ENCODE assay signal across 36 cellular contexts in the genomic region with DNA sequence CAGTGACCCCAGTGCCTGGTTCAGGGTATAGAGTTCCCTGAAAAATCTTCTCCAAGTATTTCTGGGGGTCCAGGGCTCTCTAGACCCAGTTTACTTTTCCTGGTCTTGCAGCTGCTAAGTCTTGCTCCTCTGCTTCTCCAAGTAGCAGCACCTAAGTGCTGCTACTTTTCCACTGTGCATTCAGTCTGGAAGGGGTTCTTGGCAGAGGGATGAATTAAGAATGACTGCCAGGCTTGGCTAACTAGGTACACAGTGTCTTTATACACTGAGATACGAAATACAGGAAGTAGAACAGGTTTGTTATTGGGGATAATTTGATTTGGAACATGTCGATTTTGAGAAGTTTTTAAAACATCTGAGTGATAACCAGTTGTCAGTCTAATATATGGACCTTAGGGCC. TPM values are rescaled to one million over a fixed set of nuclear protein-coding genes. Genes with fewer than 3 reads are reported as not detected.
"Had no signal": no experiment of that assay in that cellular context is flagged by ENCODE, and none has a peak within 500 bp of the region (broad histone marks: within the 10 kb centered on the region; RNA-seq: fewer than 3 reads in every experiment).

No MANE protein-coding gene starts in this region.

- H3K27ac ChIP-seq: Peyer's patch had no signal

- H3K36me3 Mint-ChIP-seq: activated naive CD4-positive, alpha-beta T cell treated with anti-CD3 and anti-CD28 coated beads, Interleukin-2, amount 10 ng/mL, durations not matched to agents 7 days and 5 days; activated naive CD8-positive, alpha-beta T cell; brain; IgD-negative memory B cell; WTC11 had no signal

- DNase-seq: activated CD4-positive, alpha-beta memory T cell treated with anti-CD3 and anti-CD28 coated beads for 36 hours; activated CD4-positive, alpha-beta T cell treated with anti-CD3 and anti-CD28 coated beads for 36 hours; activated CD4-positive, alpha-beta T cell treated with anti-CD3 and anti-CD28 coated beads, Interleukin-2, amount 50 U/mL, for 1 hour; activated CD8-positive, alpha-beta memory T cell treated with anti-CD3 and anti-CD28 coated beads, Interleukin-2, amount 50 U/mL, for 4 hours; activated gamma-delta T cell treated with Interleukin-2 at 50 U/mL for 16 hours; activated naive CD4-positive, alpha-beta T cell treated with anti-CD3 and anti-CD28 coated beads, Interleukin-2, amount 10 ng/mL, durations not matched to agents 7 days and 5 days; activated naive CD8-positive, alpha-beta T cell treated with anti-CD3 and anti-CD28 coated beads, Interleukin-2, amount 50 U/mL, for 24 hours; activated T-cell treated with anti-CD3 and anti-CD28 coated beads for 4 hours; activated T-cell treated with anti-CD3 and anti-CD28 coated beads, Interleukin-2, amount 50 U/mL, for 4 hours; anterior cingulate cortex; Karpas-422; KBM-7; MM.1S; NCI-H1092 treated with DMSO at 0.1 percent for 48 hours; NCI-H1417; NCI-H146; NCI-H187; NCI-H2227 treated with DMSO at 0.1 percent for 48 hours; NCI-H446; NCI-H510A treated with DMSO at 0.1 percent for 48 hours; NCI-H526 treated with DMSO at 0.1 percent for 48 hours; NCI-H774; PC-3; Peyer's patch; RPMI8226; SW 1271; T-helper 1 cell; T1000 had no signal

- H3K27me3 Mint-ChIP-seq: activated CD4-positive, alpha-beta memory T cell treated with anti-CD3 and anti-CD28 coated beads for 36 hours; activated CD4-positive, alpha-beta T cell treated with anti-CD3 and anti-CD28 coated beads for 36 hours; activated naive CD4-positive, alpha-beta T cell treated with anti-CD3 and anti-CD28 coated beads, Interleukin-2, amount 10 ng/mL, durations not matched to agents 7 days and 5 days; activated naive CD8-positive, alpha-beta T cell; activated naive CD8-positive, alpha-beta T cell treated with anti-CD3 and anti-CD28 coated beads, Interleukin-2, amount 50 U/mL, for 24 hours; brain; IgD-negative memory B cell had no signal

- H3K4me1 Mint-ChIP-seq: activated CD4-positive, alpha-beta T cell treated with anti-CD3 and anti-CD28 coated beads for 36 hours; activated naive CD8-positive, alpha-beta T cell treated with anti-CD3 and anti-CD28 coated beads, Interleukin-2, amount 50 U/mL, for 24 hours; brain had no signal

- H3K4me3 Mint-ChIP-seq: activated CD4-positive, alpha-beta memory T cell treated with anti-CD3 and anti-CD28 coated beads for 36 hours; activated CD4-positive, alpha-beta T cell treated with anti-CD3 and anti-CD28 coated beads for 36 hours; activated naive CD4-positive, alpha-beta T cell treated with anti-CD3 and anti-CD28 coated beads, Interleukin-2, amount 10 ng/mL, durations not matched to agents 7 days and 5 days; activated naive CD8-positive, alpha-beta T cell; activated naive CD8-positive, alpha-beta T cell treated with anti-CD3 and anti-CD28 coated beads, Interleukin-2, amount 50 U/mL, for 24 hours; activated T-cell treated with anti-CD3 and anti-CD28 coated beads, Interleukin-2, amount 50 U/mL, for 4 hours; activated T-helper 1 cell treated with anti-CD3 and anti-CD28 coated beads, Interleukin-12 subunit alpha, Interleukin-12 subunit beta, Interleukin-2, Interleukin-4 antibody, amounts not matched to agents 30 ng/mL and 10 ng/mL and 1 ng/mL, durations not matched to agents 14 hours and 24 hours and 36 hours; brain; IgD-negative memory B cell; WTC11 had no signal

- H3K9me3 ChIP-seq: Peyer's patch had no signal

- H3K4me3 ChIP-seq: Peyer's patch had no signal

- H3K9me3 Mint-ChIP-seq: activated CD4-positive, alpha-beta memory T cell treated with anti-CD3 and anti-CD28 coated beads for 36 hours; activated naive CD4-positive, alpha-beta T cell treated with anti-CD3 and anti-CD28 coated beads, Interleukin-2, amount 10 ng/mL, durations not matched to agents 7 days and 5 days; activated naive CD8-positive, alpha-beta T cell treated with anti-CD3 and anti-CD28 coated beads, Interleukin-2, amount 50 U/mL, for 24 hours; activated T-cell treated with anti-CD3 and anti-CD28 coated beads, Interleukin-2, amount 50 U/mL, for 4 hours; activated T-helper 1 cell treated with anti-CD3 and anti-CD28 coated beads, Interleukin-12 subunit alpha, Interleukin-12 subunit beta, Interleukin-2, Interleukin-4 antibody, amounts not matched to agents 30 ng/mL and 10 ng/mL and 1 ng/mL, durations not matched to agents 14 hours and 24 hours and 36 hours; brain had no signal

- H3K4me1 ChIP-seq: Peyer's patch had no signal

- ATAC-seq: activated CD4-positive, alpha-beta T cell treated with anti-CD3 and anti-CD28 coated beads for 36 hours; activated CD4-positive, CD25-positive, alpha-beta regulatory T cell treated with anti-CD3 and anti-CD28 coated beads, Interleukin-2, amount 50 U/mL, for 24 hours; activated naive CD8-positive, alpha-beta T cell treated with anti-CD3 and anti-CD28 coated beads, Interleukin-2, amount 50 U/mL, for 24 hours; activated T-cell treated with anti-CD3 and anti-CD28 coated beads, Interleukin-2, amount 50 U/mL, for 4 hours; PC-3; WTC11 had no signal

- H3K27ac Mint-ChIP-seq: activated CD4-positive, alpha-beta memory T cell treated with anti-CD3 and anti-CD28 coated beads for 36 hours; activated CD4-positive, alpha-beta T cell treated with anti-CD3 and anti-CD28 coated beads for 36 hours; activated naive CD8-positive, alpha-beta T cell; activated naive CD8-positive, alpha-beta T cell treated with anti-CD3 and anti-CD28 coated beads, Interleukin-2, amount 50 U/mL, for 24 hours; activated T-helper 1 cell treated with anti-CD3 and anti-CD28 coated beads, Interleukin-12 subunit alpha, Interleukin-12 subunit beta, Interleukin-2, Interleukin-4 antibody, amounts not matched to agents 30 ng/mL and 10 ng/mL and 1 ng/mL, durations not matched to agents 14 hours and 24 hours and 36 hours; brain; WTC11 had no signal

- H3K27me3 ChIP-seq: Peyer's patch had no signal

RNA-seq across cellular contexts. Expression of gene ERICH3, which starts 24.2 kb away (rescaled TPM):
- total RNA-seq: activated CD4-positive, alpha-beta memory T cell treated with anti-CD3 and anti-CD28 coated beads for 36 hours; activated CD4-positive, alpha-beta T cell treated with anti-CD3 and anti-CD28 coated beads for 36 hours; activated T-cell treated with anti-CD3 and anti-CD28 coated beads, Interleukin-2, amount 50 U/mL, for 4 hours; activated T-helper 1 cell treated with anti-CD3 and anti-CD28 coated beads, Interleukin-12 subunit alpha, Interleukin-12 subunit beta, Interleukin-2, Interleukin-4 antibody, amounts not matched to agents 30 ng/mL and 10 ng/mL and 1 ng/mL, durations not matched to agents 14 hours and 24 hours and 36 hours; bronchial epithelial cell; PC-3; T-helper 2 cell treated with Interferon-gamma antibody and Interleukin-4, amounts not matched to agents 100 ng/mL and 5 ng/mL, for 36 hours had no signal
- polyA plus RNA-seq: IgD-negative memory B cell had no signal
